Comparison of ENCODE assay signal across 10 cellular contexts in the genomic region with DNA sequence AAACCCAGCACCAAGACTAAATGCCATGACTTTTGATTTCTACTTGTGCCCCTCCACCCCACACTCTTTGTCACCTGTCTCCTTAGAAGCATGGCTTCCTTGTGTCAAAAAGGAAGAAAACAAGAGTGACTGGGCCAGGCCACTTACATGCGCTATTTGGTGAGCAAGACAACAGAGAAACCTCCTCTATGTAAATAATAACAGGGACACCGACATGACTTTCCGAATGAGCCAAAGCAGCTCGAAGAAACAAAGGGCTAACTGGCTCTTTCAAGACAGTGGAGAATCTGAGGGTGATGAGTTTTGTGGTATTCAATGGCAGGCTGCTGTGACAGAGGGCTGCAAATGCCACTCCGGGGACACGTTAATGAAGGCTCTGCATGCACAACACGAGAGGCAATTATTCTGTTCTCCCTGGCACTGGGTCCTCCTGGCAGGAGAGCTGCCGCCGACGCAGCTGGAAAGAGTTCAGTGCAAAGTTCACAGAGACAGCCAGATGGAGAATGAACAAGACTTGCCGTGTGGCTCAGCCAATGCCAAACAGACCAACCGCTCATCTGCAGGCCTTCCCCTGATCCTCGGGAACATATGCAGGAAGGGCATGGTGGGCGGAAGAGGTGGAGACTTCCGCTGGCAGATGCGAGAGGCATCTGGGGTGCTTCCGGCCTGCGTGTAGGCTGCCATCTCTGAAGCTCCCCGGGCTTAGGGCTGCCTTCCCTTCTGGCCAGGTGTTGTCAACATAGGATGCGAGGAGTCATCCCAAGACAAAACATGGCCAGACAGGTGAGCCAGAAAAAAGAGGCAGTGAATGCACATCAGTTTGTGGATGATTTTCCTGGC. TPM values are rescaled to one million over a fixed set of nuclear protein-coding genes. Genes with fewer than 3 reads are reported as not detected.
DNase-seq lines count a peak whose midpoint lies in the region; ATAC-seq and TF ChIP-seq lines count a peak whose summit lies in the region.
"Had no signal": no experiment of that assay in that cellular context is flagged by ENCODE, and none has a peak within 500 bp of the region (broad histone marks: within the 10 kb centered on the region; RNA-seq: fewer than 3 reads in every experiment).

No MANE protein-coding gene starts in this region.

- H3K4ac ChIP-seq in mesendoderm (ENCODE audit: low read depth, low read length), result no peak overlapping the region

- no peaks in the 10 kb centered on the region for H3K79me2 ChIP-seq in mesendoderm (ENCODE audit: control insufficient read depth, insufficient read depth, low read length)

- H3K36me3 ChIP-seq in mesendoderm (ENCODE audit: control insufficient read depth, insufficient read depth, low read length), result no peaks in the 10 kb centered on the region
- H3K36me3 ChIP-seq: pancreas, SJCRH30 had no signal

- no peak overlapping the region for H4K8ac ChIP-seq in mesendoderm (ENCODE audit: low read depth, low read length)

- no peaks in the 10 kb centered on the region for H3K9me3 ChIP-seq in CD4-positive, alpha-beta T cell (ENCODE audit: control insufficient read depth, low read length)
- H3K9me3 ChIP-seq: pancreas, SJCRH30 had no signal

- H3K9ac ChIP-seq in mesendoderm (ENCODE audit: low read length), result no peak overlapping the region

- no peak overlapping the region for H4K5ac ChIP-seq in mesendoderm (ENCODE audit: low read length)

- WGBS in mesendoderm (ENCODE audit: extremely low coverage, insufficient coverage, low lambda C conversion rate), result no CpG with 5 or more reads among the region's 20 CpGs

- H3K36me3 Mint-ChIP-seq in CD4-positive, alpha-beta T cell (ENCODE audit: low read depth), result no peaks in the 10 kb centered on the region

- no peak overlapping the region for H2BK15ac ChIP-seq in mesendoderm (replicated peaks; ENCODE audit: low read depth)

- no peak overlapping the region for H3K23ac ChIP-seq in mesendoderm (ENCODE audit: low read length)

- no peaks in the 10 kb centered on the region for H3K79me1 ChIP-seq in mesendoderm (ENCODE audit: low read length)

- H2BK5ac ChIP-seq in mesendoderm (ENCODE audit: low read length), result no peak overlapping the region

- no peak overlapping the region for H3K4me2 ChIP-seq in mesendoderm (ENCODE audit: low read length)

- intact Hi-C loops in CD4-positive, alpha-beta T cell (cut with DNase I, micrococcal nuclease), result no loop called here
- intact Hi-C loops in posterior vena cava (cut with DNase I), result no loop called here

- no peak overlapping the region for H3K4me3 ChIP-seq in mesendoderm (ENCODE audit: low read length)
- H3K4me3 ChIP-seq: pancreas, SJCRH30 had no signal

- peak overlapping the region; percentile 27 for H2AK5ac ChIP-seq in mesendoderm (ENCODE audit: low read length)

- H3K27ac Mint-ChIP-seq in CD4-positive, alpha-beta T cell, result no peak overlapping the region

- H3K56ac ChIP-seq in mesendoderm (ENCODE audit: low read length), result no peak overlapping the region

- POLR2A ChIA-PET in CD4-positive, alpha-beta T cell (lab: Charles Lee), result no interaction called here

- H3K4me3 Mint-ChIP-seq in CD4-positive, alpha-beta T cell, result peak overlapping the region; percentile 25

- H3K9me3 Mint-ChIP-seq in CD4-positive, alpha-beta T cell, result no peaks in the 10 kb centered on the region

- H3K27me3 Mint-ChIP-seq in CD4-positive, alpha-beta T cell, result no peaks in the 10 kb centered on the region

- H3K27ac ChIP-seq in CD4-positive, alpha-beta T cell (ENCODE audit: low read depth, low read length), result no peak overlapping the region
- H3K27ac ChIP-seq in mesendoderm (ENCODE audit: low read depth, low read length), result no peak overlapping the region
- H3K27ac ChIP-seq: pancreas, SJCRH30 had no signal

- peak; percentile 51 for ATAC-seq in CD4-positive, alpha-beta T cell (ENCODE audit: poor library complexity)
- no peak for ATAC-seq in HG02852 (IDR thresholded peaks at IDR 0.05; ENCODE audit: unreplicated experiment)
- ATAC-seq in GM19467 (IDR thresholded peaks at IDR 0.05; ENCODE audit: unreplicated experiment), result no peak

- CTCF ChIA-PET in CD4-positive, alpha-beta T cell (lab: Charles Lee), result no interaction called here

- DNase-seq in CD4-positive, alpha-beta T cell, result peak in 4 of 10 experiments; percentile 17 to 25 (median 20)
- DNase-seq in NCI-H446 (lab: John Stamatoyannopoulos, UW) (peak; percentile 70 to 85), anterior cingulate cortex (lab: John Stamatoyannopoulos, UW) (peak in 50 of 58 donors; percentile 11 to 74 (median 40)), mesendoderm (no peak), posterior vena cava (ENCODE audit: low spot score) (no peak), SK-N-DZ (ENCODE audit: low spot score) (no peak)
- DNase-seq: pancreas, SJCRH30 had no signal

- peaks cover 6% of the 10 kb centered on the region for H3K4me1 ChIP-seq in mesendoderm (ENCODE audit: control insufficient read depth, low read depth, low read length)
- H3K4me1 ChIP-seq: pancreas, SJCRH30 had no signal

- H3K27me3 ChIP-seq in CD4-positive, alpha-beta T cell (ENCODE audit: control insufficient read depth, insufficient read depth, low read length), result no peaks in the 10 kb centered on the region
- H3K27me3 ChIP-seq in mesendoderm (ENCODE audit: insufficient read depth, low read length, poor library complexity), result no peaks in the 10 kb centered on the region
- H3K27me3 ChIP-seq: pancreas, SJCRH30 had no signal

- peaks cover 16% of the 10 kb centered on the region for H3K4me1 Mint-ChIP-seq in CD4-positive, alpha-beta T cell (ENCODE audit: low read depth)

- H2BK120ac ChIP-seq in mesendoderm (ENCODE audit: low read depth, low read length), result no peak overlapping the region

- TF ChIP-seq CTCF in CD4-positive, alpha-beta T cell (IDR thresholded peaks at IDR 0.05), result no peak

- H3K18ac ChIP-seq in mesendoderm (ENCODE audit: low read length), result no peak overlapping the region

RNA-seq across cellular contexts. Expression of gene SMNDC1, which starts 59.1 kb away (rescaled TPM):
- 10 to 100 TPM; 40.2 to 48.1 TPM for total RNA-seq in CD4-positive, alpha-beta T cell
- 44.4 TPM for polyA plus RNA-seq in mesendoderm (2013, experiment 1 of 2)
- polyA plus RNA-seq in mesendoderm (2013, experiment 2 of 2), result 44.1 TPM
- total RNA-seq in posterior vena cava, result 10 to 100 TPM; 26.4 to 28.1 TPM
- polyA plus RNA-seq in SK-N-DZ (2014; cell fraction: cytosol; rRNA removed), result 9.5 and 10.3 TPM in 2 replicates
- 16.1 and 25.1 TPM in 2 replicates for polyA plus RNA-seq in SK-N-DZ (2014; cell fraction: nucleus; rRNA removed)

Comparison
In these comparisons a context has a peak if more than half of its experiments do, and no peak if none do; other contexts are left out.
1. DNase-seq: peak in NCI-H446 (2 of 2) and anterior cingulate cortex (50 of 58); none in mesendoderm (single experiment), posterior vena cava (single experiment) and SK-N-DZ (single experiment).